14 cellular contexts compared by ENCODE assay signal in the genomic region with DNA sequence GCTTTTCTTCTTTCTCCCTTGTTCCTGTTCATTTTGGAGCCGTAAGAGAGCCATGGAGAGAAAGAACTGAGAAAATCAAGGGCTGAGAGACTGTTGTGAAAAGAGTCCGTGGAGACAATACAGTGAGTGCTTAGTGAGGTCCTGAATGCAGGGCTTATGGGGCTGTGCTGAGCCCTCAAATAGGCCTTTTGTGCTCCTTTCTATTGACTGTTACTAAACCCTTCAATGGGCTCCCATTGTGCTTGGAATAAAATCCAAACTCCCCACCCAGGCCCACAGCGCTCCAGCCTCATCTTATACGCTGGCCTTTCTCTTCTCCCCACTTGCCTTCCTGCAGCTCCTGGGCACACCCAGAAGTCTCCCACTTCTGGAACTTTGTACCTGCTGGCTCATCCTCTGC.
A peak's percentile ranks its signal among the peaks of the same experiment; 100 is the strongest.
DNase-seq lines count a peak whose midpoint lies in the region; TF ChIP-seq lines count a peak whose summit lies in the region.
"Had no signal": no experiment of that assay in that cellular context is flagged by ENCODE, and none has a peak within 500 bp of the region (broad histone marks: within the 10 kb centered on the region; RNA-seq: fewer than 3 reads in every experiment).

No MANE protein-coding gene starts in this region.

- no peak overlapping the region for H2AFZ ChIP-seq in parathyroid adenoma
- H2AFZ ChIP-seq: PC-9 had no signal

- no peaks in the 10 kb centered on the region for H3K36me3 ChIP-seq in BLaER1
- no peaks in the 10 kb centered on the region for H3K36me3 ChIP-seq in parathyroid adenoma (ENCODE audit: control insufficient read depth, insufficient read depth, low read length)
- H3K36me3 ChIP-seq in effector memory CD4-positive, alpha-beta T cell (ENCODE audit: control insufficient read depth, insufficient read depth, low read length), result no peaks in the 10 kb centered on the region
- no peaks in the 10 kb centered on the region for H3K36me3 ChIP-seq in WERI-Rb-1

- no peaks in the 10 kb centered on the region for H3K79me2 ChIP-seq in parathyroid adenoma

- H3K27me3 ChIP-seq in BLaER1 (no peaks in the 10 kb centered on the region), parathyroid adenoma (ENCODE audit: control insufficient read depth, insufficient read depth, low read length) (no peaks in the 10 kb centered on the region), WERI-Rb-1 (ENCODE audit: insufficient read depth, low read depth, severe bottlenecking) (no peaks in the 10 kb centered on the region)
- no peaks in the 10 kb centered on the region for H3K27me3 ChIP-seq in effector memory CD4-positive, alpha-beta T cell (replicated peaks; ENCODE audit: control insufficient read depth, insufficient read depth, low read length, poor library complexity, severe bottlenecking)

- peak overlapping the region; percentile 39; the same call in 1 of the 2 replicates for H3K27ac ChIP-seq in BLaER1
- no peak overlapping the region for H3K27ac ChIP-seq in parathyroid adenoma
- no peak overlapping the region for H3K27ac ChIP-seq in effector memory CD4-positive, alpha-beta T cell (ENCODE audit: insufficient read depth, low read length, poor library complexity, severe bottlenecking)
- H3K27ac ChIP-seq in WERI-Rb-1, result no peak overlapping the region
- H3K27ac ChIP-seq: A549, PC-9, SK-N-MC had no signal

- no peaks in the 10 kb centered on the region for H4K20me1 ChIP-seq in BLaER1

- in situ Hi-C loops in SK-MEL-5 (cut with HindIII; ENCODE audit: low pct_unique_long_range_greater_than_20kb, low sequenced_read_pairs), result no loop called here

- H3K4me1 ChIP-seq in BLaER1, result peaks cover 30% of the 10 kb centered on the region
- H3K4me1 ChIP-seq in parathyroid adenoma, result no peaks in the 10 kb centered on the region
- no peaks in the 10 kb centered on the region for H3K4me1 ChIP-seq in effector memory CD4-positive, alpha-beta T cell (ENCODE audit: control insufficient read depth, insufficient read depth, low read length, poor library complexity, severe bottlenecking)

- no peak overlapping the region for H3K4me3 ChIP-seq in BLaER1
- H3K4me3 ChIP-seq in parathyroid adenoma (ENCODE audit: low read depth, low read length), result no peak overlapping the region
- no peak overlapping the region for H3K4me3 ChIP-seq in effector memory CD4-positive, alpha-beta T cell (ENCODE audit: insufficient read depth, low read depth, low read length, poor library complexity, severe bottlenecking)
- no peak overlapping the region for H3K4me3 ChIP-seq in WERI-Rb-1 (ENCODE audit: low read depth, low read length)
- H3K4me3 ChIP-seq: A549, PC-9, SK-N-MC had no signal

- peak; percentile 62 for DNase-seq in SK-MEL-5 (ENCODE audit: low read depth, low spot score)
- DNase-seq in hippocampal formation (lab: John Stamatoyannopoulos, UW), result peak; percentile 29 to 55
- no peak for DNase-seq in stimulated activated CD4-positive, alpha-beta T cell treated with anti-CD3 and anti-CD28 coated beads, Interleukin-4, amount 100 ng/mL, for 24 hours
- no peak for DNase-seq in effector memory CD4-positive, alpha-beta T cell
- DNase-seq in activated CD4-positive, alpha-beta T cell treated with anti-CD3 and anti-CD28 coated beads for 48 hours, result no peak
- DNase-seq in WERI-Rb-1, result no peak
- DNase-seq: CD8-positive, alpha-beta T cell; GF-D8; NCI-H446; PC-9 had no signal

- peak overlapping the region; percentile 80 for H3K4me2 ChIP-seq in BLaER1
- H3K4me2 ChIP-seq in parathyroid adenoma (ENCODE audit: low read length), result peak overlapping the region; percentile 43
- H3K4me2 ChIP-seq: A549, PC-9 had no signal

- TF ChIP-seq CTCF in parathyroid adenoma (IDR thresholded peaks at IDR 0.05) (no peak), WERI-Rb-1 (IDR thresholded peaks at IDR 0.05; ENCODE audit: low read depth, low read length) (no peak)

- H3K9ac ChIP-seq in BLaER1 (no peak overlapping the region; the same call in 1 of the 2 replicates), parathyroid adenoma (no peak overlapping the region)

- H3K9me3 ChIP-seq in BLaER1 (peaks cover 20% of the 10 kb centered on the region), parathyroid adenoma (ENCODE audit: control insufficient read depth, low read length) (no peaks in the 10 kb centered on the region), WERI-Rb-1 (ENCODE audit: severe bottlenecking) (peaks cover 4% of the 10 kb centered on the region)
- no peaks in the 10 kb centered on the region for H3K9me3 ChIP-seq in effector memory CD4-positive, alpha-beta T cell (ENCODE audit: control insufficient read depth, low read length)
- H3K9me3 ChIP-seq: A549 had no signal

Comparison
In these comparisons a context has a peak if more than half of its experiments do, and no peak if none do; other contexts are left out.
1. DNase-seq: peak in SK-MEL-5 (single experiment) and hippocampal formation (2 of 2); none in stimulated activated CD4-positive, alpha-beta T cell treated with anti-CD3 and anti-CD28 coated beads, Interleukin-4, amount 100 ng/mL, for 24 hours (single experiment), effector memory CD4-positive, alpha-beta T cell (0 of 3), activated CD4-positive, alpha-beta T cell treated with anti-CD3 and anti-CD28 coated beads for 48 hours (single experiment) and WERI-Rb-1 (single experiment).